ENCODE assay signal across 24 cellular contexts in the genomic region with DNA sequence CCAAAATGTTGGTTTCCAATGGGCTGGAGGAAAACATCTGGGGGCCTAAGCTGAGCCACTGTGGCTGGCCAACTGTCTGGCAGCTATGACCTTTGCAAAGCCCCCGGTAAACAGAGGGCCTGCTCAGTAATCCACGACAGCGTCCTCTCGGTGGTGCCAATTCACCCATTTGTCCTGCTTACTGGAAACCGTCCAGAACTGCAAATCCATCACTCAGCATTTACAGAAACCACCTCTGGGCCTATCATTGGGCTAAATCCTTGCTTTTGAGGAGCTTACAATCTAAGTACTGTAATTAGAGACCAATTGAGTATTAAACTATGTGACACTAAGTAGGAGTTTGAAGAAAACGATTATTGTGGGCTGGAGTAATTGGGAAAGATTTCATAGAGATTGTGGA. TPM values are rescaled to one million over a fixed set of nuclear protein-coding genes. Genes with fewer than 3 reads are reported as not detected.
DNase-seq lines count a peak whose midpoint lies in the region; ATAC-seq and TF ChIP-seq lines count a peak whose summit lies in the region.
"Had no signal": no experiment of that assay in that cellular context is flagged by ENCODE, and none has a peak within 500 bp of the region (broad histone marks: within the 10 kb centered on the region; RNA-seq: fewer than 3 reads in every experiment).

No MANE protein-coding gene starts in this region.

- no peaks in the 10 kb centered on the region for H3F3A ChIP-seq in GM23338 (replicated peaks; ENCODE audit: low read depth)

- no peaks in the 10 kb centered on the region; the same call in 1 of the 2 replicates for H3K9me2 ChIP-seq in GM23338 (ENCODE audit: insufficient read depth)

- no peaks in the 10 kb centered on the region; the same call in 1 of the 2 replicates for H4K20me1 ChIP-seq in GM23338 (replicated peaks; ENCODE audit: insufficient read depth)
- H4K20me1 ChIP-seq: BLaER1 treated with 17β-estradiol and CSF1 and Interleukin-3, amounts not matched to agents 10 nM and 100 nM had no signal

- H3K27ac ChIP-seq in GM23338 (ENCODE audit: low read depth) (0 out of 2 replicates have a peak overlapping the region, but pooled peaks have one; percentile 19), WERI-Rb-1 (no peak overlapping the region)
- H3K27ac ChIP-seq: A549; BLaER1 treated with 17β-estradiol and CSF1 and Interleukin-3, amounts not matched to agents 10 nM and 100 nM; GM23248 had no signal

- H3K4me3 Mint-ChIP-seq in GM23338: no peak overlapping the region
- H3K4me3 Mint-ChIP-seq: CD14-positive monocyte; CD4-positive, alpha-beta T cell; CD8-positive, alpha-beta memory T cell; H9 had no signal

- H3K36me3 ChIP-seq in GM23338 (ENCODE audit: insufficient read depth) (no peaks in the 10 kb centered on the region), WERI-Rb-1 (no peaks in the 10 kb centered on the region)
- H3K36me3 ChIP-seq: BE2C had no signal

- no peaks in the 10 kb centered on the region for H3K27me3 ChIP-seq in GM23338 (ENCODE audit: insufficient read depth)
- no peaks in the 10 kb centered on the region for H3K27me3 ChIP-seq in WERI-Rb-1 (ENCODE audit: insufficient read depth, low read depth, severe bottlenecking)
- H3K27me3 ChIP-seq: BE2C; BLaER1 treated with 17β-estradiol and CSF1 and Interleukin-3, amounts not matched to agents 10 nM and 100 nM had no signal

- DNase-seq in NCI-H1105 treated with DMSO at 0.1 percent for 48 hours (lab: John Stamatoyannopoulos, UW) (peak; percentile 3), NCI-H1105 (lab: John Stamatoyannopoulos, UW) (no peak), GM23338 (ENCODE audit: low spot score) (no peak), NCI-H82 (lab: John Stamatoyannopoulos, UW) (peak; percentile 75), WERI-Rb-1 (peak; percentile 74), NCI-H2107 (lab: John Stamatoyannopoulos, UW) (no peak), activated gamma-delta T cell (lab: John Stamatoyannopoulos, UW) (no peak)
- DNase-seq: 8988T; ACHN; AML-193; BE2C; CD4-positive, alpha-beta T cell; CD8-positive, alpha-beta memory T cell; DMS53; EL; GDM1; GM23248; H9 had no signal

- H3K9me3 ChIP-seq in WERI-Rb-1 (ENCODE audit: severe bottlenecking): no peaks in the 10 kb centered on the region
- H3K9me3 ChIP-seq: A549; BE2C; BLaER1 treated with 17β-estradiol and CSF1 and Interleukin-3, amounts not matched to agents 10 nM and 100 nM had no signal

- H3K4me3 ChIP-seq in GM23338 (no peak overlapping the region), WERI-Rb-1 (ENCODE audit: low read depth, low read length) (no peak overlapping the region)
- H3K4me3 ChIP-seq: A549; BLaER1 treated with 17β-estradiol and CSF1 and Interleukin-3, amounts not matched to agents 10 nM and 100 nM; GM12878; GM23248 had no signal

- no peaks in the 10 kb centered on the region for H3K36me3 Mint-ChIP-seq in GM23338 (ENCODE audit: low read depth)
- H3K36me3 Mint-ChIP-seq: CD14-positive monocyte had no signal

- ATAC-seq in GM23338 (no peak), HG03460 (IDR thresholded peaks at IDR 0.05; ENCODE audit: unreplicated experiment) (no peak)
- ATAC-seq: A549, GM12878, HCT116 had no signal

- no peaks in the 10 kb centered on the region for H3K4me1 ChIP-seq in GM23338 (ENCODE audit: insufficient read depth)
- H3K4me1 ChIP-seq: A549; BE2C; BLaER1 treated with 17β-estradiol and CSF1 and Interleukin-3, amounts not matched to agents 10 nM and 100 nM had no signal

- H3K27ac Mint-ChIP-seq in GM23338: no peak overlapping the region; the same call in 1 of the 2 replicates
- H3K27ac Mint-ChIP-seq: CD14-positive monocyte; CD4-positive, alpha-beta T cell; CD8-positive, alpha-beta memory T cell; H9 had no signal

- no peaks in the 10 kb centered on the region for H3K79me2 ChIP-seq in GM23338 (replicated peaks; ENCODE audit: insufficient read depth)

- TF ChIP-seq CTCF in GM23338 (conservative IDR thresholded peaks at IDR 0.05; ENCODE audit: low read depth in 2 of 2) (no peak), WERI-Rb-1 (IDR thresholded peaks at IDR 0.05; ENCODE audit: low read depth, low read length) (no peak)

- H3K9me3 Mint-ChIP-seq in GM23338: no peaks in the 10 kb centered on the region
- H3K9me3 Mint-ChIP-seq: CD14-positive monocyte; CD4-positive, alpha-beta T cell; CD8-positive, alpha-beta memory T cell; H9 had no signal

- H3K27me3 Mint-ChIP-seq in GM23338 (ENCODE audit: insufficient read depth, low read depth, poor library complexity): no peaks in the 10 kb centered on the region
- H3K27me3 Mint-ChIP-seq: CD4-positive, alpha-beta T cell; CD8-positive, alpha-beta memory T cell had no signal

- H3K4me2 ChIP-seq in GM23338: no peak overlapping the region
- H3K4me2 ChIP-seq: A549; BLaER1 treated with 17β-estradiol and CSF1 and Interleukin-3, amounts not matched to agents 10 nM and 100 nM had no signal

- H3K4me1 Mint-ChIP-seq in GM23338: no peaks in the 10 kb centered on the region; the same call in 2 of the 3 replicates
- H3K4me1 Mint-ChIP-seq: CD14-positive monocyte; CD8-positive, alpha-beta memory T cell had no signal

- H2AFZ ChIP-seq in GM23338: no peak overlapping the region
- H2AFZ ChIP-seq: GM23248 had no signal

TF ChIP-seq in GM23338, 12 proteins besides CTCF, POLR2A, EP300 and RAD21 (continues in another document):
- TF ChIP-seq EZH2 (IDR thresholded peaks at IDR 0.05; ENCODE audit: low read depth, unreplicated experiment) (no peak), JUNB (IDR thresholded peaks at IDR 0.05; ENCODE audit: unreplicated experiment) (no peak), ZNF462 (CRISPR knock-in tag; IDR thresholded peaks at IDR 0.05) (no peak), STAT1 (IDR thresholded peaks at IDR 0.05; ENCODE audit: unreplicated experiment) (no peak)

RNA-seq across cellular contexts. Expression of gene ADAT2, which starts 31.0 kb away (rescaled TPM):
- 10.8 and 13.7 TPM in 2 replicates for total RNA-seq in GM23338 (2014; rRNA removed; shearing (Covaris generic))
- polyA plus RNA-seq in GM23338 (2016; fragmentation: Nextera tagmentation; extraction: Ambion mirVana): 6.9 and 7.4 TPM in 2 replicates

RNA-seq across cellular contexts. Expression of gene PEX3, which starts 31.1 kb away (rescaled TPM):
- 13.8 and 16.4 TPM in 2 replicates for total RNA-seq in GM23338 (2014; rRNA removed; shearing (Covaris generic))
- polyA plus RNA-seq in GM23338 (2016; fragmentation: Nextera tagmentation; extraction: Ambion mirVana): 19.4 and 22.7 TPM in 2 replicates

Comparison
In these comparisons a context has a peak if more than half of its experiments do, and no peak if none do; other contexts are left out.
1. DNase-seq: peak in NCI-H1105 treated with DMSO at 0.1 percent for 48 hours (single experiment), NCI-H82 (single experiment) and WERI-Rb-1 (single experiment); none in NCI-H1105 (single experiment), GM23338 (single experiment), NCI-H2107 (single experiment) and activated gamma-delta T cell (single experiment).